Comparison of ENCODE assay signal across 14 cellular contexts in genomic region chr11:119990306-119991021, GRCh38.
DNase-seq lines count a peak whose midpoint lies in the region; ATAC-seq and TF ChIP-seq lines count a peak whose summit lies in the region.
"Had no signal": no experiment of that assay in that cellular context is flagged by ENCODE, and none has a peak within 500 bp of the region (broad histone marks: within the 10 kb centered on the region; RNA-seq: fewer than 3 reads in every experiment).

No MANE protein-coding gene starts in this region.

- WGBS in heart right ventricle, 2 donors = 44 to 50% methylated on average over 6 of the region's 6 CpGs
- WGBS in trophoblast cell (ENCODE audit: extremely low coverage, insufficient coverage, insufficient read length) = no CpG with 5 or more reads among the region's 6 CpGs

- H3K4me1 ChIP-seq in heart right ventricle (peaks cover 0 to 31% (median 15%) of the 10 kb centered on the region in 9 donors), trophoblast cell (ENCODE audit: control insufficient read depth in 1 of 2, insufficient read depth in 2 of 2, low read length in 2 of 2) (peaks cover 0 to 4% of the 10 kb centered on the region in 2 experiments)
- H3K4me1 ChIP-seq: prostate gland had no signal

- H3K27me3 ChIP-seq in heart right ventricle (peaks cover 0 to 17% (median 2%) of the 10 kb centered on the region in 7 donors), trophoblast cell (ENCODE audit: insufficient read depth, low read length) (no peaks in the 10 kb centered on the region)

- H2BK120ac ChIP-seq in trophoblast cell (ENCODE audit: insufficient read depth, low read length, poor library complexity) = no peak overlapping the region

- H3K4ac ChIP-seq in trophoblast cell (ENCODE audit: low read depth, low read length) = no peak overlapping the region

- no peak for TF ChIP-seq CTCF in heart right ventricle (IDR thresholded peaks at IDR 0.05)

- peak; percentile 4 for DNase-seq in EL
- peak in 52 of 58 donors; percentile 32 to 94 (median 79) for DNase-seq in anterior cingulate cortex (lab: John Stamatoyannopoulos, UW)
- DNase-seq in heart right ventricle = peak; percentile 50
- peak; percentile 84 for DNase-seq in posterior vena cava (ENCODE audit: low spot score)
- no peak for DNase-seq in NCI-H146 treated with DMSO at 0.1 percent for 48 hours (lab: John Stamatoyannopoulos, UW; ENCODE audit: unreplicated experiment)
- no peak for DNase-seq in NCI-H1930 (lab: John Stamatoyannopoulos, UW)
- DNase-seq in trophoblast cell = no peak
- DNase-seq: activated naive CD4-positive, alpha-beta T cell treated with anti-CD3 and anti-CD28 coated beads, Interleukin-2, amount 10 ng/mL, durations not matched to agents 7 days and 5 days; SK-N-SH; stimulated activated CD4-positive, alpha-beta T cell treated with anti-CD3 and anti-CD28 coated beads, Interleukin-2, amount 100 ng/mL, for 24 hours had no signal

- no peak overlapping the region for H4K8ac ChIP-seq in trophoblast cell (ENCODE audit: low read depth, low read length)

- no peak overlapping the region for H2AFZ ChIP-seq in trophoblast cell (ENCODE audit: insufficient read depth, low read length, poor library complexity)

- H3K36me3 ChIP-seq in heart right ventricle (no peaks in the 10 kb centered on the region), trophoblast cell (ENCODE audit: control insufficient read depth in 1 of 2, insufficient read depth in 2 of 2, low read length in 2 of 2) (no peaks in the 10 kb centered on the region)
- H3K36me3 ChIP-seq: prostate gland had no signal

- H2BK12ac ChIP-seq in trophoblast cell (ENCODE audit: low read length) = no peak overlapping the region

- intact Hi-C loops in heart right ventricle (cut with DNase I) = no loop called here
- intact Hi-C loops in posterior vena cava (cut with DNase I) = no loop called here

- H3K4me3 ChIP-seq in heart right ventricle = no peak overlapping the region
- H3K4me3 ChIP-seq in trophoblast cell (ENCODE audit: low read depth, low read length) = no peak overlapping the region
- H3K4me3 ChIP-seq: prostate gland had no signal

- H3K79me1 ChIP-seq in trophoblast cell (ENCODE audit: low read length) = peaks cover 1% of the 10 kb centered on the region

- H3K18ac ChIP-seq in trophoblast cell (ENCODE audit: low read length) = no peak overlapping the region

- no peak overlapping the region for H2BK5ac ChIP-seq in trophoblast cell (ENCODE audit: low read depth, low read length, poor library complexity)

- H3K79me2 ChIP-seq in trophoblast cell (ENCODE audit: control insufficient read depth, insufficient read depth, low read length, poor library complexity) = no peaks in the 10 kb centered on the region

- no peak overlapping the region for H3K9ac ChIP-seq in trophoblast cell (ENCODE audit: low read length)
- H3K9ac ChIP-seq: SK-N-SH had no signal

- H3K23ac ChIP-seq in trophoblast cell (ENCODE audit: low read length) = no peak overlapping the region

- H3K4me2 ChIP-seq in trophoblast cell (ENCODE audit: low read length) = no peak overlapping the region
- H3K4me2 ChIP-seq: SK-N-SH had no signal

- H4K91ac ChIP-seq in trophoblast cell (ENCODE audit: low read depth, low read length) = no peak overlapping the region

- H2AK5ac ChIP-seq in trophoblast cell (ENCODE audit: low read length) = no peak overlapping the region

- no peak overlapping the region for H3K14ac ChIP-seq in trophoblast cell (ENCODE audit: low read length)

- no peaks in the 10 kb centered on the region for H3K9me3 ChIP-seq in heart right ventricle
- peaks cover 2% of the 10 kb centered on the region for H3K9me3 ChIP-seq in trophoblast cell (ENCODE audit: insufficient read depth, low read depth, low read length)
- H3K9me3 ChIP-seq: prostate gland, SK-N-SH had no signal

- ATAC-seq in heart right ventricle (peak; percentile 73 to 92 (median 84)), HG03354 (IDR thresholded peaks at IDR 0.05; ENCODE audit: poor library complexity, severe bottlenecking, unreplicated experiment) (no peak)

- no peak overlapping the region for H4K12ac ChIP-seq in trophoblast cell (ENCODE audit: low read depth, low read length)

- H3K27ac ChIP-seq in heart right ventricle (peak overlapping the region in 2 of 10 donors; percentile 35 to 39), trophoblast cell (ENCODE audit: low read depth, low read length) (no peak overlapping the region)
- H3K27ac ChIP-seq: C4-2B, epithelial cell of prostate, prostate gland had no signal

Comparison
In these comparisons a context has a peak if more than half of its experiments do, and no peak if none do; other contexts are left out.
1. DNase-seq: peak in EL (single experiment), anterior cingulate cortex (52 of 58), heart right ventricle (2 of 2) and posterior vena cava (single experiment); none in NCI-H146 treated with DMSO at 0.1 percent for 48 hours (single experiment), NCI-H1930 (0 of 2) and trophoblast cell (0 of 2).